In the genomic region with DNA sequence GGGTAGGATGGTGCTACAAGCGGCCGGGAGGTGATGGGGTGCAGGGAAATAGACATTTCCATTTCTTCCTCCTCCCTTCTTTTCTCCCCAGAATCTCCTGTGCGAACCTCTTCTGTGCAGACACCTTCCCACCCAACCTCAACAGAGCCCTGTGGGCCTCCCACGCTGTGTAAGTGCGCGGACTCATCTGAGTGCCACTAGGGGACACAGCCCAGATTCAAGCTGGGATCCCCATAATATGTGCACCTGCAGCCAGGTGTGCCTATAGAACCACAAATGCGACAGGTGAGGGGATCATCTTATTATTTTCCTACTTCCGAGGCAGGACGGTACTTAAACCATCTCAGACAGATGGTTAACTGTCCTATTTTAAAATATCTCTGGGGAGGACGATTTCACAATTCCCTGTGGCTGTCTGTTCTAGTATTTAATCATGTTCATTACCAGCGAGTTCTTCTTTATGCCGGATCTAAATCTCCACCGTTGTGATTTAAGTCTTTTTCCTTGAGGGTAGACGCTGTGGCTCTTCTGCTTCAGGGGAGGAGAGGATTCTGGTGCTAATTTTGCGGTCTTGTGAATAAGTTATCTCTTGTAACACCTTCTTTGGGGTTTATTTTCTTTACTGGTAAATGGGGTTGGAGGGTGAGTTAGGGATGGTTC, we compare ENCODE assay signal across 8 cellular contexts. TPM values are rescaled to one million over a fixed set of nuclear protein-coding genes. Genes with fewer than 3 reads are reported as not detected.
DNase-seq lines count a peak whose midpoint lies in the region; ATAC-seq and TF ChIP-seq lines count a peak whose summit lies in the region.

No MANE protein-coding gene starts in this region.

- H3K27ac ChIP-seq in HCT116 (ENCODE audit: low read depth, low read length): no peak overlapping the region

- CTCF ChIA-PET in HCT116 (lab: Charles Lee): interaction anchor here (1.2 kb wide), 1 partner anchor 547 kb away, joined by 3 read pairs; no protein-coding TSS in a partner anchor

- intact Hi-C loops in HCT116 (cut with micrococcal nuclease): loop anchor here (1.0 to 5.0 kb wide), 3 partner anchors 95 to 383 kb away; no protein-coding TSS in a partner anchor

- BruUV-seq in HCT116 (replicated peaks; lab: Mats Ljungman, UMichigan): no TSS peak

- H3K4me2 ChIP-seq in HCT116 (ENCODE audit: low read length) (peak overlapping the region; percentile 78), skeletal muscle satellite cell (ENCODE audit: low read length) (peak overlapping the region; percentile 76)

- RAD21 ChIA-PET in HCT116 (lab: Charles Lee; ENCODE audit: low non-redundant PET in 1 of 2, low total read pairs in 2 of 2, uncharacterized antibody in 2 of 2, unreplicated experiment in 2 of 2): no interaction called here

- H3K9ac ChIP-seq in HCT116 (ENCODE audit: low read length) (no peak overlapping the region), skeletal muscle satellite cell (ENCODE audit: low read depth, low read length) (no peak overlapping the region)

- TF ChIP-seq POLR2A in HCT116 (IDR thresholded peaks at IDR 0.05; ENCODE audit: borderline replicate concordance, extremely low read depth, insufficient read depth, insufficient read length): no peak

- peak; percentile 41 for ATAC-seq in HCT116

- no peaks in the 10 kb centered on the region for H4K20me1 ChIP-seq in HCT116 (ENCODE audit: insufficient read depth)

- no peak for DNase-seq in HCT116 (ENCODE audit: low read depth, low spot score)
- peak; percentile 63 for DNase-seq in SIG-M5 treated with dmso at 0.1 percent for 504 hours (lab: John Stamatoyannopoulos, UW; ENCODE audit: unreplicated experiment)
- peak; percentile 24 for DNase-seq in fibroblast of gingiva (ENCODE audit: low read depth)
- no peak for DNase-seq in NCI-H748 (lab: John Stamatoyannopoulos, UW; ENCODE audit: unreplicated experiment)
- no peak for DNase-seq in DMS53 treated with DMSO at 0.1 percent for 48 hours (lab: John Stamatoyannopoulos, UW; ENCODE audit: unreplicated experiment)
- DNase-seq in HuH-7.5 (ENCODE audit: low spot score): no peak
- DNase-seq in dermis blood vessel endothelial cell: no peak

- no peak for TF ChIP-seq RAD21 in HCT116 (IDR thresholded peaks at IDR 0.05; ENCODE audit: low read depth)

- H3K4me1 ChIP-seq in HCT116 (ENCODE audit: control insufficient read depth in 1 of 2, insufficient read depth in 2 of 2, low read length in 2 of 2) (peaks cover 5 to 11% of the 10 kb centered on the region in 2 experiments), skeletal muscle satellite cell (ENCODE audit: control insufficient read depth, insufficient read depth, low read length) (peaks cover 4% of the 10 kb centered on the region)

- H3K27me3 ChIP-seq in HCT116 (ENCODE audit: insufficient read depth, low read length) (peaks cover 39% of the 10 kb centered on the region; the same call in 1 of the 2 replicates), skeletal muscle satellite cell (ENCODE audit: control insufficient read depth, insufficient read depth, low read length) (peaks cover 93% of the 10 kb centered on the region)

- no peaks in the 10 kb centered on the region for H3K9me2 ChIP-seq in HCT116 (ENCODE audit: insufficient read depth)

- H3K9me3 ChIP-seq in HCT116 (ENCODE audit: control insufficient read depth in 1 of 2, insufficient read depth in 1 of 2, low read depth in 1 of 2, low read length in 2 of 2): no peaks in the 10 kb centered on the region
- no peaks in the 10 kb centered on the region for H3K9me3 ChIP-seq in skeletal muscle satellite cell (replicated peaks; ENCODE audit: low read length)

- TF ChIP-seq CTCF in HCT116 (IDR thresholded peaks at IDR 0.05 in 2 of 3, conservative IDR thresholded peaks at IDR 0.05 in 1 of 3; ENCODE audit: borderline replicate concordance in 1 of 3, insufficient read depth in 1 of 3, low read depth in 2 of 3, low read length in 2 of 3): no peak

- H3K36me3 ChIP-seq in HCT116 (ENCODE audit: control insufficient read depth in 1 of 2, insufficient read depth in 2 of 2, low read length in 2 of 2): no peaks in the 10 kb centered on the region
- no peaks in the 10 kb centered on the region for H3K36me3 ChIP-seq in skeletal muscle satellite cell (ENCODE audit: insufficient read depth, low read length)

- POLR2A ChIA-PET in HCT116 (lab: Charles Lee): no interaction called here

- no peaks in the 10 kb centered on the region for H3K79me2 ChIP-seq in HCT116 (ENCODE audit: insufficient read depth, low read length)

- peak overlapping the region; percentile 30 to 47 for H3K4me3 ChIP-seq in HCT116 (replicated peaks in 1 of 2; ENCODE audit: low read depth in 1 of 2, low read length in 2 of 2)
- H3K4me3 ChIP-seq in skeletal muscle satellite cell (ENCODE audit: low read length): peak overlapping the region; percentile 52

- peak overlapping the region; percentile 59 for H2AFZ ChIP-seq in HCT116 (ENCODE audit: low read depth, low read length, poor library complexity, severe bottlenecking)

TF ChIP-seq in HCT116, 20 proteins besides CTCF, POLR2A, EP300 and RAD21:
- TF ChIP-seq YY1 (IDR thresholded peaks at IDR 0.05; ENCODE audit: extremely low read depth, insufficient replicate concordance, low read depth, low read length) (no peak), CBX3 (IDR thresholded peaks at IDR 0.05; ENCODE audit: low read depth) (no peak), ZNF274 (IDR thresholded peaks at IDR 0.05; ENCODE audit: low read depth, low read length) (no peak), SIN3A (IDR thresholded peaks at IDR 0.05; ENCODE audit: low read depth) (no peak; the same call in 1 of the 2 replicates), EZH2phosphoT487 (IDR thresholded peaks at IDR 0.05; ENCODE audit: borderline replicate concordance) (no peak), FOSL1 (IDR thresholded peaks at IDR 0.05; ENCODE audit: low read depth) (no peak), ELF1 (IDR thresholded peaks at IDR 0.05; ENCODE audit: borderline replicate concordance, low read depth) (no peak), EGR1 (IDR thresholded peaks at IDR 0.05; ENCODE audit: low read depth) (no peak), POLR2AphosphoS5 (IDR thresholded peaks at IDR 0.05; ENCODE audit: low read depth, low read length) (no peak), EZH2 (IDR thresholded peaks at IDR 0.05) (no peak), SP1 (IDR thresholded peaks at IDR 0.05; ENCODE audit: low read depth) (no peak), SRF (IDR thresholded peaks at IDR 0.05; ENCODE audit: low read depth) (no peak), ZFX (IDR thresholded peaks at IDR 0.05) (no peak), TCF7L2 (IDR thresholded peaks at IDR 0.05; ENCODE audit: borderline replicate concordance, extremely low read depth, insufficient read depth, insufficient read length) (no peak)
- TF ChIP-seq, protein P1, sequence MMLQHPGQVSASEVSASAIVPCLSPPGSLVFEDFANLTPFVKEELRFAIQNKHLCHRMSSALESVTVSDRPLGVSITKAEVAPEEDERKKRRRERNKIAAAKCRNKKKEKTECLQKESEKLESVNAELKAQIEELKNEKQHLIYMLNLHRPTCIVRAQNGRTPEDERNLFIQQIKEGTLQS (IDR thresholded peaks at IDR 0.05): no peak
- TF ChIP-seq, protein P2, sequence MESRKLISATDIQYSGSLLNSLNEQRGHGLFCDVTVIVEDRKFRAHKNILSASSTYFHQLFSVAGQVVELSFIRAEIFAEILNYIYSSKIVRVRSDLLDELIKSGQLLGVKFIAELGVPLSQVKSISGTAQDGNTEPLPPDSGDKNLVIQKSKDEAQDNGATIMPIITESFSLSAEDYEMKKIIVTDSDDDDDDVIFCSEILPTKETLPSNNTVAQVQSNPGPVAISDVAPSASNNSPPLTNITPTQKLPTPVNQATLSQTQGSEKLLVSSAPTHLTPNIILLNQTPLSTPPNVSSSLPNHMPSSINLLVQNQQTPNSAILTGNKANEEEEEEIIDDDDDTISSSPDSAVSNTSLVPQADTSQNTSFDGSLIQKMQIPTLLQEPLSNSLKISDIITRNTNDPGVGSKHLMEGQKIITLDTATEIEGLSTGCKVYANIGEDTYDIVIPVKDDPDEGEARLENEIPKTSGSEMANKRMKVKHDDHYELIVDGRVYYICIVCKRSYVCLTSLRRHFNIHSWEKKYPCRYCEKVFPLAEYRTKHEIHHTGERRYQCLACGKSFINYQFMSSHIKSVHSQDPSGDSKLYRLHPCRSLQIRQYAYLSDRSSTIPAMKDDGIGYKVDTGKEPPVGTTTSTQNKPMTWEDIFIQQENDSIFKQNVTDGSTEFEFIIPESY (IDR thresholded peaks at IDR 0.05; ENCODE audit: extremely low read depth, insufficient replicate concordance, low read length): no peak

RNA-seq across cellular contexts. Expression of gene CACNA1C, which starts 17.2 kb away (rescaled TPM):
- 0.05 TPM for total RNA-seq in HCT116 (2021; ENCODE audit: unreplicated experiment)
- 0.03 and 0.22 TPM in 2 replicates for polyA plus RNA-seq in HCT116 (2012)
- total RNA-seq in skeletal muscle satellite cell (2012; rRNA removed): 5.1 and 10.9 TPM in 2 replicates
- 0.14 and 1.5 TPM in 2 replicates for total RNA-seq in dermis blood vessel endothelial cell

RNA-seq across cellular contexts. Expression of gene DCP1B, which starts 31.3 kb away (rescaled TPM):
- total RNA-seq in HCT116 (2021; ENCODE audit: unreplicated experiment) (13.8 TPM), dermis blood vessel endothelial cell (5.4 and 7.0 TPM in 2 replicates)
- polyA plus RNA-seq in HCT116 (2012): 9.1 and 13.1 TPM in 2 replicates
- total RNA-seq in skeletal muscle satellite cell (2012; rRNA removed): 10.0 and 10.6 TPM in 2 replicates

Comparison
In these comparisons a context has a peak if more than half of its experiments do, and no peak if none do; other contexts are left out.
1. DNase-seq: peak in SIG-M5 treated with dmso at 0.1 percent for 504 hours (single experiment) and fibroblast of gingiva (single experiment); none in HCT116 (single experiment), NCI-H748 (single experiment), DMS53 treated with DMSO at 0.1 percent for 48 hours (single experiment), HuH-7.5 (single experiment) and dermis blood vessel endothelial cell (single experiment).